In the genomic region with DNA sequence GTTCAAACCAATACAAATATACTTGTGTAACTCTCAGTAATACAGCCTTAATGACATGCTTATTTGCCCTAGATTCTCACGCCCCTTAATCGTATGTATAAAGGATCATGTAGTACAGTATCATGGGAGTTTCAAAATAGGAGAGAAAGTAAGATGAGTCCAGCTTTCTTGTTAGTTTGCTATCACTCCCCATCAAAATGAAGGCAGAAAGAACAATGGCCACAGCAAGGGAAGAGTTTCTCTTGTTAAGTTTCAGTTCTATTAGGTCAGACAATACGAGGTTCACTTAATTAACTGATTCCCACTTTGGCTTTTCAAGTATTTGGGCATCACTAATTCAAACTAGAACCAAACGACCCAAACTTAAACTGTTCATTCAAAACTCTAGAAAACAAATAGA, we compare ENCODE assay signal across 26 cellular contexts. TPM values are rescaled to one million over a fixed set of nuclear protein-coding genes. Genes with fewer than 3 reads are reported as not detected.
DNase-seq lines count a peak whose midpoint lies in the region; ATAC-seq, FAIRE-seq and TF ChIP-seq lines count a peak whose summit lies in the region.
"Had no signal": no experiment of that assay in that cellular context is flagged by ENCODE, and none has a peak within 500 bp of the region (broad histone marks: within the 10 kb centered on the region; RNA-seq: fewer than 3 reads in every experiment).

No MANE protein-coding gene starts in this region.

- H3K9me3 Mint-ChIP-seq in CD4-positive, CD25-positive, alpha-beta regulatory T cell, result no peaks in the 10 kb centered on the region
- H3K9me3 Mint-ChIP-seq: activated CD4-positive, alpha-beta T cell treated with anti-CD3 and anti-CD28 coated beads, Interleukin-2, amount 10 ng/mL, durations not matched to agents 7 days and 5 days; activated naive CD8-positive, alpha-beta T cell treated with anti-CD3 and anti-CD28 coated beads for 36 hours; nephron progenitor cell had no signal

- no peak for TF ChIP-seq CTCF in KMS-11 (conservative IDR thresholded peaks at IDR 0.05; ENCODE audit: low read depth, low read length)
- no peak for TF ChIP-seq CTCF in H1 (IDR thresholded peaks at IDR 0.05; ENCODE audit: control extremely low read depth in 1 of 3, insufficient read depth in 1 of 3, low read depth in 1 of 3, low read length in 3 of 3)
- TF ChIP-seq CTCF in heart right ventricle (IDR thresholded peaks at IDR 0.05), result no peak

- H3K4me1 ChIP-seq in CD4-positive, CD25-positive, alpha-beta regulatory T cell (ENCODE audit: control insufficient read depth, insufficient read depth, low read length, poor library complexity, severe bottlenecking), result peaks cover 25% of the 10 kb centered on the region
- peaks cover 33% of the 10 kb centered on the region for H3K4me1 ChIP-seq in KMS-11 (ENCODE audit: low read depth, poor library complexity, severe bottlenecking)
- H3K4me1 ChIP-seq in H1 (replicated peaks in 1 of 4; ENCODE audit: control insufficient read depth in 3 of 4, insufficient read depth in 4 of 4, low read length in 3 of 4), result peaks cover 0 to 7% (median 0%) of the 10 kb centered on the region in 4 experiments; a peak in 3 of 7 replicates
- H3K4me1 ChIP-seq in rectal smooth muscle tissue (ENCODE audit: control insufficient read depth, insufficient read depth, low read length), result peaks cover 3% of the 10 kb centered on the region
- peaks cover 11% of the 10 kb centered on the region for H3K4me1 ChIP-seq in effector memory CD4-positive, alpha-beta T cell (ENCODE audit: control insufficient read depth, insufficient read depth, low read length, poor library complexity, severe bottlenecking)
- peaks cover 0 to 39% (median 20%) of the 10 kb centered on the region in 9 donors for H3K4me1 ChIP-seq in heart right ventricle

- DNase-seq in CD4-positive, CD25-positive, alpha-beta regulatory T cell, result no peak
- DNase-seq in H1 (ENCODE audit: low read depth in 1 of 2, low spot score in 2 of 2), result no peak
- no peak for DNase-seq in effector memory CD4-positive, alpha-beta T cell
- no peak for DNase-seq in putamen (ENCODE audit: low spot score)
- no peak for DNase-seq in COLO829 (ENCODE audit: low spot score)
- DNase-seq in heart right ventricle, result no peak
- DNase-seq: activated CD4-positive, alpha-beta T cell treated with anti-CD3 and anti-CD28 coated beads, Interleukin-2, amount 10 ng/mL, durations not matched to agents 7 days and 5 days; activated naive CD8-positive, alpha-beta T cell treated with anti-CD3 and anti-CD28 coated beads for 36 hours; body of pancreas; effector CD8-positive, alpha-beta T cell; gastrocnemius medialis; hippocampal formation; left lung; MG63; NCI-H2081; NCI-H226; NCI-H748 treated with DMSO at 0.1 percent for 48 hours; nephron progenitor cell; RPMI8226; SK-N-SH; T-helper 2 cell had no signal

- H3K27ac ChIP-seq in CD4-positive, CD25-positive, alpha-beta regulatory T cell (ENCODE audit: insufficient read depth, low read length, poor library complexity, severe bottlenecking), result no peak overlapping the region
- H3K27ac ChIP-seq in KMS-11 (no peak overlapping the region), H1 (ENCODE audit: low read depth, low read length) (no peak overlapping the region), rectal smooth muscle tissue (ENCODE audit: low read depth, low read length) (peak overlapping the region; percentile 24), heart right ventricle (peak overlapping the region in 4 of 10 donors; percentile 21 to 30 (median 23))
- H3K27ac ChIP-seq in effector memory CD4-positive, alpha-beta T cell (ENCODE audit: insufficient read depth, low read length, poor library complexity, severe bottlenecking), result no peak overlapping the region
- H3K27ac ChIP-seq: BLaER1 treated with 17β-estradiol and CSF1 and Interleukin-3, amounts not matched to agents 10 nM and 100 nM; body of pancreas; gastrocnemius medialis; left lung had no signal

- peak; percentile 13 for FAIRE-seq in H1 (lab: Jason Lieb, UNC)
- FAIRE-seq: D721Med, urothelium cell line had no signal

- H3K4me3 Mint-ChIP-seq in CD4-positive, CD25-positive, alpha-beta regulatory T cell, result peak overlapping the region in 3 of 4 donors; percentile 72 to 92 (median 89)
- H3K4me3 Mint-ChIP-seq: activated CD4-positive, alpha-beta T cell treated with anti-CD3 and anti-CD28 coated beads, Interleukin-2, amount 10 ng/mL, durations not matched to agents 7 days and 5 days; activated naive CD8-positive, alpha-beta T cell treated with anti-CD3 and anti-CD28 coated beads for 36 hours; nephron progenitor cell had no signal

- intact Hi-C loops in heart right ventricle (cut with DNase I), result loop anchor here in 3 of 10 donors (10.0 kb wide), 3 partner anchors 51 to 109 kb away; a partner anchor contains a TSS

- no peak for TF ChIP-seq RAD21 in H1 (IDR thresholded peaks at IDR 0.05 in 1 of 2, conservative IDR thresholded peaks at IDR 0.05 in 1 of 2; ENCODE audit: low read depth in 2 of 2, low read length in 2 of 2)

- no peak overlapping the region for H3K14ac ChIP-seq in H1 (ENCODE audit: insufficient read length)

- H3K79me1 ChIP-seq in H1 (ENCODE audit: low read depth, low read length), result no peaks in the 10 kb centered on the region

- H3K36me3 ChIP-seq in CD4-positive, CD25-positive, alpha-beta regulatory T cell (ENCODE audit: control insufficient read depth, insufficient read depth, low read length), result peaks cover 9% of the 10 kb centered on the region
- H3K36me3 ChIP-seq in KMS-11 (ENCODE audit: insufficient read depth) (no peaks in the 10 kb centered on the region), H1 (ENCODE audit: control insufficient read depth in 2 of 4, insufficient read depth in 4 of 4, low read length in 3 of 4) (peaks cover 0 to 3% (median 0%) of the 10 kb centered on the region in 4 experiments; a peak in 1 of 8 replicates), rectal smooth muscle tissue (ENCODE audit: control insufficient read depth, insufficient read depth, low read length) (peaks cover 2% of the 10 kb centered on the region), heart right ventricle (peaks cover 0 to 29% (median 8%) of the 10 kb centered on the region in 9 donors)
- H3K36me3 ChIP-seq in effector memory CD4-positive, alpha-beta T cell (ENCODE audit: control insufficient read depth, insufficient read depth, low read length), result no peaks in the 10 kb centered on the region
- H3K36me3 ChIP-seq: BLaER1 treated with 17β-estradiol and CSF1 and Interleukin-3, amounts not matched to agents 10 nM and 100 nM; gastrocnemius medialis; left lung; MG63 had no signal

- H3K23ac ChIP-seq in H1 (ENCODE audit: insufficient read length), result no peak overlapping the region

- peaks cover 3% of the 10 kb centered on the region; the same call in 1 of the 2 replicates for H3K23me2 ChIP-seq in H1 (ENCODE audit: low read depth, low read length)

- no peak overlapping the region for H2BK20ac ChIP-seq in H1 (ENCODE audit: low read length)

- H3K36me3 Mint-ChIP-seq in CD4-positive, CD25-positive, alpha-beta regulatory T cell, result peaks cover 24% of the 10 kb centered on the region

- H3K9ac ChIP-seq in KMS-11 (no peak overlapping the region), H1 (replicated peaks in 1 of 4; ENCODE audit: extremely low read depth in 1 of 4, low read depth in 3 of 4, low read length in 3 of 4) (no peak overlapping the region), rectal smooth muscle tissue (ENCODE audit: low read length) (no peak overlapping the region)
- H3K9ac ChIP-seq: BLaER1 treated with 17β-estradiol and CSF1 and Interleukin-3, amounts not matched to agents 10 nM and 100 nM; SK-N-SH had no signal

- no peak overlapping the region for H3K18ac ChIP-seq in H1 (ENCODE audit: extremely low read depth, low read length)

- H3K56ac ChIP-seq in H1 (replicated peaks; ENCODE audit: insufficient read length, low read depth, low read length), result no peak overlapping the region

- H3K4me2 ChIP-seq in KMS-11 (peak overlapping the region; percentile 8; the same call in 1 of the 2 replicates), H1 (ENCODE audit: insufficient read depth in 1 of 2, low read depth in 2 of 2, low read length in 2 of 2) (no peak overlapping the region)
- H3K4me2 ChIP-seq: SK-N-SH had no signal

- H2BK15ac ChIP-seq in H1 (ENCODE audit: low read length), result no peak overlapping the region

- no peak for TF ChIP-seq POLR2A in H1 (IDR thresholded peaks at IDR 0.05; ENCODE audit: control extremely low read depth in 1 of 2, low read depth in 2 of 2, low read length in 2 of 2)

- CTCF ChIA-PET in H1 (lab: Charles Lee; ENCODE audit: partially characterized antibody), result no interaction called here

- H3K4ac ChIP-seq in H1 (replicated peaks; ENCODE audit: insufficient read length, low read depth, low read length), result no peak overlapping the region

- peaks cover 18 to 30% (median 22%) of the 10 kb centered on the region in 4 donors for H3K4me1 Mint-ChIP-seq in CD4-positive, CD25-positive, alpha-beta regulatory T cell

- no peak overlapping the region for H4K8ac ChIP-seq in H1 (ENCODE audit: extremely low read depth, insufficient read depth, low read length)

- H4K5ac ChIP-seq in H1 (ENCODE audit: insufficient read length, low read depth, low read length), result no peak overlapping the region

- peaks cover 4% of the 10 kb centered on the region for H3K27me3 Mint-ChIP-seq in CD4-positive, CD25-positive, alpha-beta regulatory T cell

- no peaks in the 10 kb centered on the region for H3K27me3 ChIP-seq in CD4-positive, CD25-positive, alpha-beta regulatory T cell (ENCODE audit: control insufficient read depth, insufficient read depth, low read length)
- H3K27me3 ChIP-seq in KMS-11 (ENCODE audit: insufficient read depth, low read depth) (no peaks in the 10 kb centered on the region; the same call in 1 of the 2 replicates), H1 (replicated peaks in 1 of 4; ENCODE audit: control insufficient read depth in 3 of 4, extremely low read depth in 1 of 4, insufficient read depth in 3 of 4, low read length in 3 of 4) (no peaks in the 10 kb centered on the region), rectal smooth muscle tissue (ENCODE audit: control insufficient read depth, insufficient read depth, low read length) (no peaks in the 10 kb centered on the region), heart right ventricle (peaks cover 0 to 4% (median 0%) of the 10 kb centered on the region in 7 donors)
- no peaks in the 10 kb centered on the region for H3K27me3 ChIP-seq in effector memory CD4-positive, alpha-beta T cell (replicated peaks; ENCODE audit: control insufficient read depth, insufficient read depth, low read length, poor library complexity, severe bottlenecking)
- H3K27me3 ChIP-seq: body of pancreas, gastrocnemius medialis, MG63 had no signal

- no peak overlapping the region for H2AK5ac ChIP-seq in H1 (ENCODE audit: low read depth, low read length)

- H2AFZ ChIP-seq in KMS-11 (ENCODE audit: low read depth) (no peak overlapping the region), H1 (ENCODE audit: low read length) (no peak overlapping the region)

- H3K79me2 ChIP-seq in KMS-11 (ENCODE audit: insufficient read depth, low read depth) (no peaks in the 10 kb centered on the region), H1 (ENCODE audit: control insufficient read depth in 1 of 2, insufficient read depth in 2 of 2, low read length in 2 of 2) (peaks cover 0 to 17% of the 10 kb centered on the region in 2 experiments; a peak in 2 of 4 replicates)

- H2BK12ac ChIP-seq in H1 (ENCODE audit: low read depth, low read length), result no peak overlapping the region

- H3K9me3 ChIP-seq in CD4-positive, CD25-positive, alpha-beta regulatory T cell (ENCODE audit: control insufficient read depth in 2 of 2, low read length in 2 of 2), result no peaks in the 10 kb centered on the region
- H3K9me3 ChIP-seq in H1 (ENCODE audit: insufficient read depth in 2 of 2, low read depth in 1 of 2, low read length in 1 of 2) (no peaks in the 10 kb centered on the region), heart right ventricle (peaks cover 0 to 6% (median 0%) of the 10 kb centered on the region in 11 donors)
- no peaks in the 10 kb centered on the region for H3K9me3 ChIP-seq in effector memory CD4-positive, alpha-beta T cell (ENCODE audit: control insufficient read depth, low read length)
- H3K9me3 ChIP-seq: body of pancreas, gastrocnemius medialis, left lung, MG63, SK-N-SH had no signal

- H2BK5ac ChIP-seq in H1 (ENCODE audit: low read depth, low read length), result no peak overlapping the region

- POLR2A ChIA-PET in H1 (lab: Charles Lee; ENCODE audit: partially characterized antibody), result no interaction called here

- H3K4me3 ChIP-seq in CD4-positive, CD25-positive, alpha-beta regulatory T cell (ENCODE audit: low read depth, low read length), result no peak overlapping the region
- no peak overlapping the region for H3K4me3 ChIP-seq in KMS-11 (IDR thresholded peaks at IDR 0.05; ENCODE audit: insufficient read depth, low read depth, low read length)
- H3K4me3 ChIP-seq in H1 (ENCODE audit: extremely low read depth in 1 of 4, insufficient read depth in 2 of 4, low read depth in 3 of 4, low read length in 4 of 4), result no peak overlapping the region
- H3K4me3 ChIP-seq in rectal smooth muscle tissue (ENCODE audit: low read length), result no peak overlapping the region
- no peak overlapping the region for H3K4me3 ChIP-seq in effector memory CD4-positive, alpha-beta T cell (ENCODE audit: insufficient read depth, low read depth, low read length, poor library complexity, severe bottlenecking)
- H3K4me3 ChIP-seq in heart right ventricle, result no peak overlapping the region
- H3K4me3 ChIP-seq: BLaER1 treated with 17β-estradiol and CSF1 and Interleukin-3, amounts not matched to agents 10 nM and 100 nM; body of pancreas; gastrocnemius medialis; left lung; MG63 had no signal

- H2BK120ac ChIP-seq in H1 (replicated peaks; ENCODE audit: low read depth, low read length), result no peak overlapping the region

- H4K20me1 ChIP-seq in KMS-11 (ENCODE audit: insufficient read depth) (no peaks in the 10 kb centered on the region), H1 (replicated peaks in 1 of 2; ENCODE audit: control insufficient read depth in 1 of 2, insufficient read depth in 2 of 2, low read length in 2 of 2) (peaks cover 2 to 5% of the 10 kb centered on the region in 2 experiments)
- H4K20me1 ChIP-seq: BLaER1 treated with 17β-estradiol and CSF1 and Interleukin-3, amounts not matched to agents 10 nM and 100 nM had no signal

- 87% methylated on average over 4 of the region's 4 CpGs; no CpG with 5 or more reads in 1 of the 2 experiments for WGBS in H1 (ENCODE audit: extremely low coverage in 1 of 2, insufficient coverage in 1 of 2, insufficient read length in 1 of 2, insufficient replicate concordance in 2 of 2, low coverage in 1 of 2, low lambda C conversion rate in 2 of 2, missing lambda C conversion rate in 1 of 2), 2 experiments
- WGBS in heart right ventricle, 2 donors, result 68 to 77% methylated on average over 4 of the region's 4 CpGs

- TF ChIP-seq EP300 in H1 (IDR thresholded peaks at IDR 0.05; ENCODE audit: borderline replicate concordance in 1 of 2, low read depth in 2 of 2, low read length in 2 of 2), result no peak

- peak overlapping the region in 2 of 3 donors; percentile 44 to 90 for H3K27ac Mint-ChIP-seq in CD4-positive, CD25-positive, alpha-beta regulatory T cell
- H3K27ac Mint-ChIP-seq: activated CD4-positive, alpha-beta T cell treated with anti-CD3 and anti-CD28 coated beads, Interleukin-2, amount 10 ng/mL, durations not matched to agents 7 days and 5 days; activated naive CD8-positive, alpha-beta T cell treated with anti-CD3 and anti-CD28 coated beads for 36 hours; nephron progenitor cell had no signal

- ATAC-seq in CD4-positive, CD25-positive, alpha-beta regulatory T cell (ENCODE audit: low read depth in 2 of 2), result no peak
- ATAC-seq in heart right ventricle, result no peak
- ATAC-seq: body of pancreas, gastrocnemius medialis, left lung had no signal

- no peak overlapping the region for H4K91ac ChIP-seq in H1 (replicated peaks; ENCODE audit: insufficient read length, low read length)

RNA-seq across cellular contexts. Expression of a gene that starts 55.4 kb away (rescaled TPM):
- 7.1 TPM for total RNA-seq in CD4-positive, CD25-positive, alpha-beta regulatory T cell
- 10 to 100 TPM in 2 of 4 donors, 1 to 10 TPM in 2; 7.4 to 17.7 (median 10.1) TPM for polyA plus RNA-seq in CD4-positive, CD25-positive, alpha-beta regulatory T cell
- 43.7 and 44.6 TPM in 2 replicates for total RNA-seq in H1 (2021; fragmentation: NEBNext Ultra II Directional; extraction: Animal tissue kit (Norgen Biotek cat#: 25700))
- polyA plus RNA-seq in H1 (2011; rRNA removed) (12.7 and 17.2 TPM in 2 replicates), heart right ventricle (1 to 10 TPM; 5.1 to 5.9 TPM)
- 16.5 TPM for polyA plus RNA-seq in H1 (2011; cell fraction: cytosol; rRNA removed)
- 23.6 TPM for polyA plus RNA-seq in H1 (2011; cell fraction: nucleus; rRNA removed)
- polyA plus RNA-seq in H1 (2012, experiment 1 of 2), result 20.9 to 29.1 TPM (median 22.0 TPM) in 4 replicates
- 3.3 TPM for polyA plus RNA-seq in H1 (2012, experiment 2 of 2)
- 26.4 TPM for polyA plus RNA-seq in H1 (2013, experiment 1 of 2)
- polyA plus RNA-seq in H1 (2013, experiment 2 of 2), result 26.0 TPM
- polyA minus RNA-seq in H1 (2011; rRNA and poly(A)+ RNA removed), result 45.3 and 63.8 TPM in 2 replicates
- polyA minus RNA-seq in H1 (2011; cell fraction: cytosol; rRNA and poly(A)+ RNA removed), result 20.8 TPM
- 73.7 TPM for polyA minus RNA-seq in H1 (2011; cell fraction: nucleus; rRNA and poly(A)+ RNA removed)
- total RNA-seq in heart right ventricle, result 10 to 100 TPM; 17.0 to 30.8 (median 27.0) TPM
